10 cellular contexts compared by ENCODE assay signal in the genomic region with DNA sequence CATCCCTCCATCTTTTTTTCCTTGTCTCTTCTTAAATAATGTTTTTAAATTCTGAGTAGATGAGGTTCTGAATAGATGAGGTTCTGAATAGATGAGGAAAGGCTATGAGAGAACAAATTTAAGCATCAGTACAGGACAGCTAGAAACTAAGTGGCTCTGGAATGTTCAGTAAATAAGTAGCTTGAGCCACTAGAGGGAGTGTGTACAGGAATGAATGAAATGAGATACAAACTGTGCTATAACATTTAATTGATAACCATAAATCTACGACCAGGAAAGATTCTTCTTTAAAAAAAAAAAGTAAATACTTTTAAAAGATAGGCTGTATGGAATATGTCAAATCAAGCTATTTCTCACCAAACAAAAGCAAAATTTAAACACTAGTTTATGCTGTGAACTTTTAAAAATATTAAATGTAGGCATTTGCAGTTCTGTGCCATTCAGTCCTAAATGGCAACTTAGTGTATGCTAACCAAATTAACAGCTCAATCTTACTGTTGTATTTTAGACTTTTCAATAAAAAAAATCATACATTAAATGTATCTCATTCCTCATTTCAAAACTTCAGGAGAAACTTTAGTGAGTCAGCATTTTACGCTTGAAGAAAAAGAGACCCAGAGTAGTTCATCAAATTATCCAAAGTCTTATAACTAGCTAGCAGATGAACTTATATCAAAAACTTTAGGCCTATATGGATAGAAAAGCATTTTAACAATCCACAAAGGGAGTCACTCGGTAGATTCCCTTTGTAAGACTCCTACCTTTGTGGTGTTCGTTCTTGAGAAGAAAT.
DNase-seq lines count a peak whose midpoint lies in the region; ATAC-seq and TF ChIP-seq lines count a peak whose summit lies in the region.
"Had no signal": no experiment of that assay in that cellular context is flagged by ENCODE, and none has a peak within 500 bp of the region (broad histone marks: within the 10 kb centered on the region; RNA-seq: fewer than 3 reads in every experiment).

No MANE protein-coding gene starts in this region.

- WGBS in trophoblast cell (ENCODE audit: extremely low coverage, insufficient coverage, insufficient read length) = no CpG with 5 or more reads among the region's 4 CpGs

- no peaks in the 10 kb centered on the region for H3K36me3 ChIP-seq in HEK293 (ENCODE audit: control insufficient read depth in 2 of 2, insufficient read depth in 1 of 2, low read length in 2 of 2)
- no peaks in the 10 kb centered on the region for H3K36me3 ChIP-seq in trophoblast cell (ENCODE audit: control insufficient read depth in 1 of 2, insufficient read depth in 2 of 2, low read length in 2 of 2)
- H3K36me3 ChIP-seq: HAP-1 had no signal

- H2BK5ac ChIP-seq in trophoblast cell (ENCODE audit: low read depth, low read length, poor library complexity) = peak overlapping the region; percentile 50

- no peaks in the 10 kb centered on the region for H3K9me3 ChIP-seq in HEK293 (ENCODE audit: control insufficient read depth, insufficient read depth, low read depth, low read length)
- H3K9me3 ChIP-seq in trophoblast cell (ENCODE audit: insufficient read depth, low read depth, low read length) = no peaks in the 10 kb centered on the region
- H3K9me3 ChIP-seq: HAP-1 had no signal

- H3K4me2 ChIP-seq in trophoblast cell (ENCODE audit: low read length) = no peak overlapping the region

- H2AK5ac ChIP-seq in trophoblast cell (ENCODE audit: low read length) = no peak overlapping the region

- no peak overlapping the region for H2BK12ac ChIP-seq in trophoblast cell (ENCODE audit: low read length)

- CTCF ChIA-PET in HEK293 (lab: Yijun Ruan, JAX) = interaction anchor here (0.5 to 2.1 kb wide), 36 partner anchors 10 to 909 kb away, joined by 3 to 12 read pairs (median 4); a partner anchor contains a TSS

- no peak overlapping the region for H4K8ac ChIP-seq in trophoblast cell (ENCODE audit: low read depth, low read length)

- H3K23ac ChIP-seq in trophoblast cell (ENCODE audit: low read length) = no peak overlapping the region

- POLR2A ChIA-PET in HEK293 (lab: Yijun Ruan, JAX) = interaction anchor here (0.7 kb wide), 1 partner anchor 140 kb away, joined by 3 read pairs; no protein-coding TSS in a partner anchor

- H3K14ac ChIP-seq in trophoblast cell (ENCODE audit: low read length) = no peak overlapping the region

- H3K4me1 ChIP-seq in HEK293 (ENCODE audit: control insufficient read depth, insufficient read depth, low read length) = no peaks in the 10 kb centered on the region
- H3K4me1 ChIP-seq in trophoblast cell (ENCODE audit: control insufficient read depth in 1 of 2, insufficient read depth in 2 of 2, low read length in 2 of 2) = peaks cover 4 to 5% of the 10 kb centered on the region in 2 experiments

- no peak overlapping the region for H3K9ac ChIP-seq in trophoblast cell (ENCODE audit: low read length)

- H3K27ac ChIP-seq in HEK293 (ENCODE audit: extremely low read depth, low read depth, low read length) (no peak overlapping the region), trophoblast cell (ENCODE audit: low read depth, low read length) (peak overlapping the region; percentile 87)
- H3K27ac ChIP-seq: epithelial cell of prostate had no signal

- H3K79me1 ChIP-seq in trophoblast cell (ENCODE audit: low read length) = peaks cover 7% of the 10 kb centered on the region

- no peak overlapping the region for H3K4ac ChIP-seq in trophoblast cell (ENCODE audit: low read depth, low read length)

- H2BK120ac ChIP-seq in trophoblast cell (ENCODE audit: insufficient read depth, low read length, poor library complexity) = peak overlapping the region; percentile 20

- DNase-seq in AG20443 (ENCODE audit: low spot score) = peak; percentile 49
- DNase-seq in RPMI8226 = peak; percentile 33
- peak; percentile 75 for DNase-seq in fibroblast of mammary gland (ENCODE audit: low read depth)
- peak in 1 of 2 donors; percentile 75 for DNase-seq in trophoblast cell

- H2AFZ ChIP-seq in trophoblast cell (ENCODE audit: insufficient read depth, low read length, poor library complexity) = no peak overlapping the region

- no peak overlapping the region for H4K91ac ChIP-seq in trophoblast cell (ENCODE audit: low read depth, low read length)

- H3K79me2 ChIP-seq in trophoblast cell (ENCODE audit: control insufficient read depth, insufficient read depth, low read length, poor library complexity) = no peaks in the 10 kb centered on the region

- TF ChIP-seq CTCF in HEK293 (tag by site-specific recombination; IDR thresholded peaks at IDR 0.05) = 0 out of 2 replicates have a peak, but pooled peaks have one; percentile 18
- peak; percentile 70 for TF ChIP-seq CTCF in fibroblast of mammary gland (conservative IDR thresholded peaks at IDR 0.05; ENCODE audit: control insufficient read depth, insufficient read depth, low read depth, low read length)

- H3K18ac ChIP-seq in trophoblast cell (ENCODE audit: low read length) = no peak overlapping the region

- H3K27me3 ChIP-seq in trophoblast cell (ENCODE audit: insufficient read depth, low read length) = no peaks in the 10 kb centered on the region

- ATAC-seq in HG03432 (IDR thresholded peaks at IDR 0.05; ENCODE audit: unreplicated experiment) (no peak), HG03039 (IDR thresholded peaks at IDR 0.05; ENCODE audit: unreplicated experiment) (no peak), HG03097 (IDR thresholded peaks at IDR 0.05; ENCODE audit: low FRiP score, unreplicated experiment) (no peak)

- no peak overlapping the region for H3K4me3 ChIP-seq in HEK293 (ENCODE audit: low read depth, low read length)
- H3K4me3 ChIP-seq in fibroblast of mammary gland (ENCODE audit: control insufficient read depth, low read depth, low read length) = no peak overlapping the region
- H3K4me3 ChIP-seq in trophoblast cell (ENCODE audit: low read depth, low read length) = no peak overlapping the region
- H3K4me3 ChIP-seq: HAP-1 had no signal

- H4K12ac ChIP-seq in trophoblast cell (ENCODE audit: low read depth, low read length) = no peak overlapping the region

TF ChIP-seq in HEK293, 187 proteins besides CTCF, POLR2A, EP300 and RAD21 (continues in another document):
- TF ChIP-seq, protein P1, sequence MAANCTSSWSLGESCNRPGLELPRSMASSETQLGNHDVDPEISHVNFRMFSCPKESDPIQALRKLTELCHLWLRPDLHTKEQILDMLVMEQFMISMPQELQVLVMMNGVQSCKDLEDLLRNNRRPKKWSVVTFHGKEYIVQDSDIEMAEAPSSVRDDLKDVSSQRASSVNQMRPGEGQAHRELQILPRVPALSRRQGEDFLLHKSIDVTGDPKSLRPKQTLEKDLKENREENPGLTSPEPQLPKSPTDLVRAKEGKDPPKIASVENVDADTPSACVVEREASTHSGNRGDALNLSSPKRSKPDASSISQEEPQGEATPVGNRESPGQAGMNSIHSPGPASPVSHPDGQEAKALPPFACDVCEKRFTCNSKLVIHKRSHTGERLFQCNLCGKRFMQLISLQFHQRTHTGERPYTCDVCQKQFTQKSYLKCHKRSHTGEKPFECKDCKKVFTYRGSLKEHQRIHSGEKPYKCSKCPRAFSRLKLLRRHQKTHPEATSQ (tag by site-specific recombination; IDR thresholded peaks at IDR 0.05) = no peak
- TF ChIP-seq ZNF654 (tag by site-specific recombination; IDR thresholded peaks at IDR 0.05; ENCODE audit: low read depth) (peak; percentile 17; the same call in 1 of the 2 replicates), HOXC10 (CRISPR knock-in tag; IDR thresholded peaks at IDR 0.05) (no peak), ZNF341 (tag by site-specific recombination; IDR thresholded peaks at IDR 0.05; ENCODE audit: low read depth) (no peak), ZNF292 (tag by site-specific recombination; IDR thresholded peaks at IDR 0.05; ENCODE audit: borderline replicate concordance, low read depth) (no peak)
- TF ChIP-seq, protein P2, sequence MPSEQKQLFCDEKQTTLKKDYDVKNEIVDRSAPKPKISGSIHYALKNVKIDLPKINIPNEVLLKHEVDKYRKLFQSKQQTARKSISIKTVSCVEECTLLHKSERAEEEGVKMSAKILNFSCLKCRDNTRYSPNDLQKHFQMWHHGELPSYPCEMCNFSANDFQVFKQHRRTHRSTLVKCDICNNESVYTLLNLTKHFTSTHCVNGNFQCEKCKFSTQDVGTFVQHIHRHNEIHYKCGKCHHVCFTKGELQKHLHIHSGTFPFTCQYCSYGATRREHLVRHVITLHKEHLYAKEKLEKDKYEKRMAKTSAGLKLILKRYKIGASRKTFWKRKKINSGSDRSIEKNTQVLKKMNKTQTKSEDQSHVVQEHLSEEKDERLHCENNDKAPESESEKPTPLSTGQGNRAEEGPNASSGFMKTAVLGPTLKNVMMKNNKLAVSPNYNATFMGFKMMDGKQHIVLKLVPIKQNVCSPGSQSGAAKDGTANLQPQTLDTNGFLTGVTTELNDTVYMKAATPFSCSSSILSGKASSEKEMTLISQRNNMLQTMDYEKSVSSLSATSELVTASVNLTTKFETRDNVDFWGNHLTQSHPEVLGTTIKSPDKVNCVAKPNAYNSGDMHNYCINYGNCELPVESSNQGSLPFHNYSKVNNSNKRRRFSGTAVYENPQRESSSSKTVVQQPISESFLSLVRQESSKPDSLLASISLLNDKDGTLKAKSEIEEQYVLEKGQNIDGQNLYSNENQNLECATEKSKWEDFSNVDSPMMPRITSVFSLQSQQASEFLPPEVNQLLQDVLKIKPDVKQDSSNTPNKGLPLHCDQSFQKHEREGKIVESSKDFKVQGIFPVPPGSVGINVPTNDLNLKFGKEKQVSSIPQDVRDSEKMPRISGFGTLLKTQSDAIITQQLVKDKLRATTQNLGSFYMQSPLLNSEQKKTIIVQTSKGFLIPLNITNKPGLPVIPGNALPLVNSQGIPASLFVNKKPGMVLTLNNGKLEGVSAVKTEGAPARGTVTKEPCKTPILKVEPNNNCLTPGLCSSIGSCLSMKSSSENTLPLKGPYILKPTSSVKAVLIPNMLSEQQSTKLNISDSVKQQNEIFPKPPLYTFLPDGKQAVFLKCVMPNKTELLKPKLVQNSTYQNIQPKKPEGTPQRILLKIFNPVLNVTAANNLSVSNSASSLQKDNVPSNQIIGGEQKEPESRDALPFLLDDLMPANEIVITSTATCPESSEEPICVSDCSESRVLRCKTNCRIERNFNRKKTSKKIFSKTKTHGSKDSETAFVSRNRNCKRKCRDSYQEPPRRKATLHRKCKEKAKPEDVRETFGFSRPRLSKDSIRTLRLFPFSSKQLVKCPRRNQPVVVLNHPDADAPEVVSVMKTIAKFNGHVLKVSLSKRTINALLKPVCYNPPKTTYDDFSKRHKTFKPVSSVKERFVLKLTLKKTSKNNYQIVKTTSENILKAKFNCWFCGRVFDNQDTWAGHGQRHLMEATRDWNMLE (tag by site-specific recombination; conservative IDR thresholded peaks at IDR 0.05; ENCODE audit: low read depth) = no peak
